Comparison of ENCODE assay signal across 8 cellular contexts in the genomic region with DNA sequence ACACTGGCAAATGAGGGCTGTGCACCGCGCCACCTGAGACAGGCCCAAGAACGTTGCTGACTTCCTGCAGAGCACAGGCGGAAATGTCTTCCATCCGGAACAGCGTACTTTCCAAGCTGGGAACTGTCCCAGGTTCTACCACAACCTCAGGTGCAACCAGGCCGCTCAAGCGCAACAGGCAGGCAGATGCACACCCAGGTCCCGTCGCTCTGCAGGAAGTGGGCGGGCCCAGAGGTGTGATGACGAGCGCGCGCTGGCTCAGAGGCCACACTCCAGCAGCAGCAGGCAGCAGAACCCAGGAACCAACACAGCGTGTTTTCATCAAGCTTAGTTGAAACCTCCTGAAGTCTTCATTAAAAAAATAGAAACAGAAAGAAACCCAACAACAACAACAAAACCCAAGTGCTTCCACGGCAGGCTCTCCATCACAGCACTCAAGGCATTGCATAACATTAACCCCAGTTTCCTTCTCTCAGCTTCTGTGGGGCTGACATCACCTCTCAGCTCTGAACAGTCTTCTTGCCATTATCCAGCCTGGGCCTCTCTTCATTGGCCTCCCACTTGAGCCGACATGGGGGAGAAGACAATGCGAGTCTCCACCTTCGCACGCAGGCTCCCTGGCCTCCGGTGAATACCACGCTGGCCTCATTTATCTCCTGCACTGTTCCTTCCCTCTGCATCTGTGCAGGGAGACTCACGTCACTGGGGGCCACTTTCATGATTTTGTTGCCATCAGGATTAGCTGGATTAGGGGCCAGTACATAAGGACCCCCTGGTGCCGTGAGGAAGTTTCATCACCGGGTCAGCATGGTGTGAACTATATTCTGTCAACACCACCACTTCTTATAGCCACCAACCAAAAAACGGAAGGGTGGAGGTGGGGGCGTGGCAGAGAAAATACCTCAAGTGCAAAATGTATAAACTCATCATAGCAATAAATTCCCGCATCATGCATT.
A peak's percentile ranks its signal among the peaks of the same experiment; 100 is the strongest.
DNase-seq lines count a peak whose midpoint lies in the region; ATAC-seq lines count a peak whose summit lies in the region.

No MANE protein-coding gene starts in this region.

- DNase-seq in Ammon's horn (ENCODE audit: low spot score) (peak; percentile 68), GM19238 (ENCODE audit: insufficient read length, low spot score) (peak; percentile 57), iris pigment epithelial cell (ENCODE audit: low read depth) (peak; percentile 32), putamen (ENCODE audit: low spot score) (no peak)
- peak; percentile 36 for DNase-seq in NK-92 treated with Interleukin-12 subunit alpha and Interleukin-12 subunit beta, amount 100 ng/mL, for 24 hours (lab: John Stamatoyannopoulos, UW)
- peak; percentile 84 to 89 for DNase-seq in activated T-cell treated with anti-CD3 and anti-CD28 coated beads, Interleukin-2, amount 50 U/mL, for 48 hours
- peak; percentile 65 to 70 for DNase-seq in stimulated activated CD8-positive, alpha-beta memory T cell treated with anti-CD3 and anti-CD28 coated beads, Interleukin-2, amount 100 ng/mL, for 1 hour (ENCODE audit: low read depth in 2 of 2)

- ATAC-seq in HG03342 (IDR thresholded peaks at IDR 0.05; ENCODE audit: unreplicated experiment) = peak; percentile 87
